In genomic region chr20:61157301-61157700, GRCh38 we compare ENCODE assay signal across 25 cellular contexts.
A peak's percentile ranks its signal among the peaks of the same experiment; 100 is the strongest.
DNase-seq lines count a peak whose midpoint lies in the region; ATAC-seq, FAIRE-seq and TF ChIP-seq lines count a peak whose summit lies in the region.
"Had no signal": no experiment of that assay in that cellular context is flagged by ENCODE, and none has a peak within 500 bp of the region (broad histone marks: within the 10 kb centered on the region; RNA-seq: fewer than 3 reads in every experiment).

No MANE protein-coding gene starts in this region.

- H3K27ac ChIP-seq in RWPE2 (ENCODE audit: poor library complexity, severe bottlenecking), result no peak overlapping the region
- no peak overlapping the region for H3K27ac ChIP-seq in neuronal stem cell (replicated peaks; ENCODE audit: low read length)
- H3K27ac ChIP-seq: 22Rv1, BLaER1 had no signal

- TF ChIP-seq CTCF in RWPE2 (IDR thresholded peaks at IDR 0.05; ENCODE audit: poor library complexity, severe bottlenecking), result no peak

- no peak overlapping the region for H4K8ac ChIP-seq in neuronal stem cell (ENCODE audit: low read depth, low read length)

- H3K79me1 ChIP-seq in neuronal stem cell (ENCODE audit: low read depth, low read length), result no peaks in the 10 kb centered on the region

- peak overlapping the region; percentile 61 for H3K18ac ChIP-seq in neuronal stem cell (ENCODE audit: low read length)

- no peak; the same call in 2 of the 3 replicates for ATAC-seq in RWPE2 (ENCODE audit: low read depth)
- ATAC-seq: GM12878 had no signal

- H4K91ac ChIP-seq in neuronal stem cell (ENCODE audit: low read depth, low read length, poor library complexity), result no peak overlapping the region

- peak; percentile 35 for FAIRE-seq in urothelium cell line (lab: Jason Lieb, UNC)
- FAIRE-seq: A204.1, GM12878, GM12892, GM18507 had no signal

- H3K36me3 ChIP-seq in RWPE2 (ENCODE audit: low read depth) (no peaks in the 10 kb centered on the region), neuronal stem cell (replicated peaks in 1 of 2; ENCODE audit: control insufficient read depth in 2 of 2, insufficient read depth in 2 of 2, low read length in 2 of 2) (no peaks in the 10 kb centered on the region)
- H3K36me3 ChIP-seq: BE2C, BLaER1 had no signal

- no peaks in the 10 kb centered on the region for H3K9me3 ChIP-seq in RWPE2 (ENCODE audit: severe bottlenecking)
- peaks cover 0 to 8% of the 10 kb centered on the region in 2 donors for H3K9me3 ChIP-seq in neuronal stem cell (replicated peaks in 1 of 2; ENCODE audit: control insufficient read depth in 2 of 2, insufficient read depth in 1 of 2, low read depth in 1 of 2, low read length in 2 of 2)
- H3K9me3 ChIP-seq: BE2C had no signal

- no peak overlapping the region for H3K23ac ChIP-seq in neuronal stem cell (ENCODE audit: low read depth, low read length, poor library complexity)

- H3K14ac ChIP-seq in neuronal stem cell (ENCODE audit: low read length), result peak overlapping the region; percentile 6

- no peak overlapping the region for H2BK120ac ChIP-seq in neuronal stem cell (ENCODE audit: low read depth, low read length)

- H2AK5ac ChIP-seq in neuronal stem cell (ENCODE audit: low read depth, low read length), result no peak overlapping the region

- WGBS in neuronal stem cell (ENCODE audit: extremely low coverage in 2 of 2, insufficient read length in 2 of 2, insufficient replicate concordance in 1 of 2), 2 donors, result no CpG with 5 or more reads among the region's 8 CpGs

- H3K9ac ChIP-seq in neuronal stem cell (ENCODE audit: low read depth, low read length, poor library complexity), result no peak overlapping the region
- H3K9ac ChIP-seq: BLaER1 had no signal

- H3K27me3 ChIP-seq in RWPE2 (ENCODE audit: insufficient read depth, poor library complexity, severe bottlenecking) (no peaks in the 10 kb centered on the region), neuronal stem cell (ENCODE audit: control insufficient read depth in 3 of 3, insufficient read depth in 3 of 3, low read depth in 1 of 3, low read length in 3 of 3) (no peaks in the 10 kb centered on the region)
- H3K27me3 ChIP-seq: BE2C, BLaER1 had no signal

- DNase-seq in A172 (ENCODE audit: low spot score) (peak; percentile 10), RWPE2 (ENCODE audit: low spot score) (peak; percentile 72), neuronal stem cell (ENCODE audit: low spot score) (no peak), urothelium cell line (ENCODE audit: low spot score) (no peak), EL (no peak), DMS53 treated with DMSO at 0.1 percent for 48 hours (lab: John Stamatoyannopoulos, UW; ENCODE audit: unreplicated experiment) (no peak), NCI-H526 (lab: John Stamatoyannopoulos, UW) (no peak)
- DNase-seq: ACHN; BE2C; C1 segment of cervical spinal cord; CD4-positive, alpha-beta memory T cell; CD4-positive, CD25-positive, alpha-beta regulatory T cell; CD8-positive, alpha-beta memory T cell; COR-L47; DMS 273 treated with DMSO at 0.1 percent for 48 hours; DMS153; DMS53; DMS79 treated with DMSO at 0.1 percent for 48 hours; GDM1 had no signal

- no peak overlapping the region for H2BK5ac ChIP-seq in neuronal stem cell (ENCODE audit: low read length)

- H2BK15ac ChIP-seq in neuronal stem cell (ENCODE audit: low read length), result no peak overlapping the region

- no peak overlapping the region for H3K4ac ChIP-seq in neuronal stem cell (ENCODE audit: low read length)

- no peak overlapping the region for H2BK12ac ChIP-seq in neuronal stem cell (ENCODE audit: low read length)

- H3K4me1 ChIP-seq in RWPE2 (ENCODE audit: insufficient read depth, poor library complexity, severe bottlenecking), result peaks cover 4% of the 10 kb centered on the region
- peaks cover 0 to 1% of the 10 kb centered on the region in 2 donors for H3K4me1 ChIP-seq in neuronal stem cell (ENCODE audit: control insufficient read depth in 2 of 2, insufficient read depth in 1 of 2, low read depth in 1 of 2, low read length in 2 of 2)
- H3K4me1 ChIP-seq: BE2C had no signal

- no peak overlapping the region for H2AFZ ChIP-seq in neuronal stem cell (ENCODE audit: low read length)

- H3K4me3 ChIP-seq in RWPE2 (ENCODE audit: severe bottlenecking), result no peak overlapping the region
- no peak overlapping the region for H3K4me3 ChIP-seq in neuronal stem cell (ENCODE audit: low read length in 2 of 2)
- H3K4me3 ChIP-seq: BLaER1, GM12878 had no signal

- H3K4me2 ChIP-seq in neuronal stem cell (ENCODE audit: insufficient read depth, low read length, poor library complexity, severe bottlenecking), result no peak overlapping the region
- H3K4me2 ChIP-seq: BLaER1 had no signal

Comparison
In these comparisons a context has a peak if more than half of its experiments do, and no peak if none do; other contexts are left out.
1. DNase-seq: peak in A172 (single experiment) and RWPE2 (single experiment); none in neuronal stem cell (single experiment), urothelium cell line (single experiment), EL (single experiment), DMS53 treated with DMSO at 0.1 percent for 48 hours (single experiment) and NCI-H526 (0 of 2).